Comparison of ENCODE assay signal across 8 cellular contexts in the genomic region with DNA sequence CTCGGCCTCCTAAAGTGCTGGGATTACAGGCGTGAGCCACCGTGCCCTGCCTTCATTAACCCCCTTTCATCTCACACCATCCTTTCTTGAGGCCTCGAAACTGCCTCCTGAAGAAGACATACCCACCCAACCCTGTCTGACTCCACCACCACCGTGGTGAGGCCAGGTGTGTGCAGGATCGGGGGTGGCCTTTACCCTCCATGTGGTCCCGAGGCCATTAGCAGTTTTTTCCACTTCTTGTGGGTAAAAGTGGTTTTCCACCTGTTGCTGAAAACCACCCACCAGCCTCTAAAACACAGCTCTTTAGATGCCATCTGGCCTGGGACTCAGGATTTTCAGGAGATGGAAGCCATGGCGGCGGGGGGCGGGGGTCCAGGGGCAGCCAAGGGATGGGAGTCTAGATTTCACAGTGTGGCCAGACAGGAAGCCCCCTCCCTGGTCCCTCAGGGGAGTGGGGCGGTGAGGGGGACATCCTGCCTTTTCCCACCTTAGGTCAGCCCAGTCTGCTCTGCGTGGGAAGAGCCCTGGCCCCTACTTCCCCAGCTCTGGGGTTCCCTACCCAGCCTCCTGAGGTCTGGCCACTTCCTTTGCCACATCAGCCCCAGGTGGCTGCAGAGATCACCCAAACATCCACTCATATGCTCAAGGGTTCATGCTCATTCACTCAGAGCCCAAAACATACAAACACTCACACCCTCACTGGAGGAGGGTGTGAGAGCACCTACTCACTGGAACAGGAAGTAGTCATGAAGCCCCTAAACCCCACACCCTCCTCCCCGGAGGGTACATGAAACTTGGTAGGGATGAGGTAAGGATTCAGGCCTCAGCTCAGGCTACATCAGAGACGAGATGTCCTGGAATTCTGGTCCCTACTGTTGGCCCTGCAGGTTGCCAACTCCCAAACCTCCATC. TPM values are rescaled to one million over a fixed set of nuclear protein-coding genes. Genes with fewer than 3 reads are reported as not detected.
DNase-seq lines count a peak whose midpoint lies in the region; ATAC-seq and TF ChIP-seq lines count a peak whose summit lies in the region.

No MANE protein-coding gene starts in this region.

- no peaks in the 10 kb centered on the region for H3K36me3 Mint-ChIP-seq in CD4-positive, CD25-positive, alpha-beta regulatory T cell
- H3K36me3 Mint-ChIP-seq in T-helper 1 cell treated with Interleukin-12 subunit alpha and Interleukin-12 subunit beta and Interleukin-4 antibody, amounts not matched to agents 30 μg/mL and 1 μg/mL, for 36 hours (ENCODE audit: low read depth), result no peaks in the 10 kb centered on the region
- H3K36me3 Mint-ChIP-seq in endothelial cell (ENCODE audit: low read depth, unreplicated experiment), result no peaks in the 10 kb centered on the region

- H3K4me3 Mint-ChIP-seq in CD4-positive, CD25-positive, alpha-beta regulatory T cell, result peak overlapping the region; percentile 78 to 88 (median 81)
- peak overlapping the region; percentile 69 for H3K4me3 Mint-ChIP-seq in T-helper 1 cell treated with Interleukin-12 subunit alpha and Interleukin-12 subunit beta and Interleukin-4 antibody, amounts not matched to agents 30 μg/mL and 1 μg/mL, for 36 hours
- no peak overlapping the region for H3K4me3 Mint-ChIP-seq in endothelial cell (ENCODE audit: unreplicated experiment)

- peak in 1 of 3 donors; percentile 72 for DNase-seq in CD4-positive, CD25-positive, alpha-beta regulatory T cell
- no peak for DNase-seq in endothelial cell (ENCODE audit: low spot score)
- peak; percentile 62 to 65 for DNase-seq in stimulated activated CD8-positive, alpha-beta memory T cell treated with anti-CD3 and anti-CD28 coated beads, Interleukin-7, amount 100 ng/mL, for 4 hours (ENCODE audit: low read depth in 2 of 2)
- no peak for DNase-seq in NCI-H1105 (lab: John Stamatoyannopoulos, UW)
- DNase-seq in aorta, result no peak
- DNase-seq in NCI-H510A (lab: John Stamatoyannopoulos, UW), result no peak

- H3K4me1 ChIP-seq in CD4-positive, CD25-positive, alpha-beta regulatory T cell (ENCODE audit: control insufficient read depth, insufficient read depth, low read length, poor library complexity, severe bottlenecking), result peaks cover 40% of the 10 kb centered on the region
- no peaks in the 10 kb centered on the region for H3K4me1 ChIP-seq in aorta (ENCODE audit: control insufficient read depth in 1 of 2, insufficient read depth in 2 of 2, low read length in 2 of 2)

- no peak for TF ChIP-seq CTCF in endothelial cell (IDR thresholded peaks at IDR 0.05; ENCODE audit: unreplicated experiment)

- no peaks in the 10 kb centered on the region for H3K9me3 ChIP-seq in CD4-positive, CD25-positive, alpha-beta regulatory T cell (ENCODE audit: control insufficient read depth in 2 of 2, low read length in 2 of 2)
- no peaks in the 10 kb centered on the region for H3K9me3 ChIP-seq in aorta (ENCODE audit: control insufficient read depth, low read length)

- H3K27me3 Mint-ChIP-seq in CD4-positive, CD25-positive, alpha-beta regulatory T cell, result no peaks in the 10 kb centered on the region
- H3K27me3 Mint-ChIP-seq in T-helper 1 cell treated with Interleukin-12 subunit alpha and Interleukin-12 subunit beta and Interleukin-4 antibody, amounts not matched to agents 30 μg/mL and 1 μg/mL, for 36 hours (ENCODE audit: low read depth), result peaks cover 4% of the 10 kb centered on the region
- peaks cover 8% of the 10 kb centered on the region for H3K27me3 Mint-ChIP-seq in endothelial cell (ENCODE audit: unreplicated experiment)

- peak overlapping the region; percentile 66 for H3K27ac ChIP-seq in CD4-positive, CD25-positive, alpha-beta regulatory T cell (ENCODE audit: insufficient read depth, low read length, poor library complexity, severe bottlenecking)
- H3K27ac ChIP-seq in aorta (ENCODE audit: low read depth in 1 of 2, low read length in 2 of 2), result no peak overlapping the region

- H3K36me3 ChIP-seq in CD4-positive, CD25-positive, alpha-beta regulatory T cell (ENCODE audit: control insufficient read depth, insufficient read depth, low read length), result no peaks in the 10 kb centered on the region
- H3K36me3 ChIP-seq in aorta (ENCODE audit: control insufficient read depth in 1 of 2, insufficient read depth in 2 of 2, low read length in 1 of 2), result no peaks in the 10 kb centered on the region

- H3K9me3 Mint-ChIP-seq in CD4-positive, CD25-positive, alpha-beta regulatory T cell, result no peaks in the 10 kb centered on the region
- no peaks in the 10 kb centered on the region for H3K9me3 Mint-ChIP-seq in T-helper 1 cell treated with Interleukin-12 subunit alpha and Interleukin-12 subunit beta and Interleukin-4 antibody, amounts not matched to agents 30 μg/mL and 1 μg/mL, for 36 hours
- no peaks in the 10 kb centered on the region for H3K9me3 Mint-ChIP-seq in endothelial cell (ENCODE audit: unreplicated experiment)

- peak overlapping the region; percentile 76 to 89 (median 86) for H3K27ac Mint-ChIP-seq in CD4-positive, CD25-positive, alpha-beta regulatory T cell
- H3K27ac Mint-ChIP-seq in T-helper 1 cell treated with Interleukin-12 subunit alpha and Interleukin-12 subunit beta and Interleukin-4 antibody, amounts not matched to agents 30 μg/mL and 1 μg/mL, for 36 hours, result peak overlapping the region; percentile 93
- peak overlapping the region; percentile 64 for H3K27ac Mint-ChIP-seq in endothelial cell (ENCODE audit: unreplicated experiment)

- peak; percentile 40 to 44 for ATAC-seq in CD4-positive, CD25-positive, alpha-beta regulatory T cell (ENCODE audit: low read depth in 2 of 2)
- ATAC-seq in GM21381 (IDR thresholded peaks at IDR 0.05; ENCODE audit: unreplicated experiment) (peak; percentile 34), aorta (ENCODE audit: low FRiP score) (no peak)

- peak overlapping the region; percentile 37 for H3K4me3 ChIP-seq in CD4-positive, CD25-positive, alpha-beta regulatory T cell (ENCODE audit: low read depth, low read length)
- H3K4me3 ChIP-seq in aorta (ENCODE audit: low read length in 2 of 2), result no peak overlapping the region

- H3K27me3 ChIP-seq in CD4-positive, CD25-positive, alpha-beta regulatory T cell (ENCODE audit: control insufficient read depth, insufficient read depth, low read length), result no peaks in the 10 kb centered on the region
- no peaks in the 10 kb centered on the region for H3K27me3 ChIP-seq in aorta (ENCODE audit: control insufficient read depth in 1 of 2, insufficient read depth in 2 of 2, low read length in 1 of 2)

- H3K4me1 Mint-ChIP-seq in CD4-positive, CD25-positive, alpha-beta regulatory T cell, result peaks cover 6 to 71% (median 44%) of the 10 kb centered on the region in 4 donors
- H3K4me1 Mint-ChIP-seq in T-helper 1 cell treated with Interleukin-12 subunit alpha and Interleukin-12 subunit beta and Interleukin-4 antibody, amounts not matched to agents 30 μg/mL and 1 μg/mL, for 36 hours (ENCODE audit: low read depth), result peaks cover 60% of the 10 kb centered on the region
- peaks cover 50% of the 10 kb centered on the region for H3K4me1 Mint-ChIP-seq in endothelial cell (ENCODE audit: unreplicated experiment)

- intact Hi-C loops in aorta (cut with DNase I), result no loop called here

- WGBS in aorta, 2 donors, result 90% methylated on average over 14 of the region's 14 CpGs

RNA-seq across cellular contexts. Expression of a gene that starts 2.3 kb away (rescaled TPM):
- total RNA-seq in CD4-positive, CD25-positive, alpha-beta regulatory T cell, result 0.15 TPM
- polyA plus RNA-seq in CD4-positive, CD25-positive, alpha-beta regulatory T cell, result under 1 TPM; 0.20 to 0.87 (median 0.33) TPM
- total RNA-seq in endothelial cell (ENCODE audit: unreplicated experiment) (0.46 TPM), aorta (10 to 100 TPM; 12.1 to 21.7 TPM)
- polyA plus RNA-seq in aorta, result 10 to 100 TPM in 1 of 2 donors, 1 to 10 TPM in 1; 2.8 to 12.1 TPM

RNA-seq across cellular contexts. Expression of a gene that starts 28.7 kb away (rescaled TPM):
- total RNA-seq in CD4-positive, CD25-positive, alpha-beta regulatory T cell, result 26.2 TPM
- polyA plus RNA-seq in CD4-positive, CD25-positive, alpha-beta regulatory T cell, result 1 to 10 TPM in 1 of 4 donors, under 1 TPM in 3; 0.07 to 1.4 (median 0.50) TPM
- total RNA-seq in endothelial cell (ENCODE audit: unreplicated experiment) (48.0 TPM), aorta (10 to 100 TPM; 63.5 to 89.1 TPM)
- 10 to 100 TPM in 1 of 2 donors, 1 to 10 TPM in 1; 7.8 to 23.9 TPM for polyA plus RNA-seq in aorta

RNA-seq across cellular contexts. Expression of a gene that starts 39.4 kb away (rescaled TPM):
- total RNA-seq in CD4-positive, CD25-positive, alpha-beta regulatory T cell, result 49.7 TPM
- 100 to 1,000 TPM; 152 to 199 (median 181) TPM for polyA plus RNA-seq in CD4-positive, CD25-positive, alpha-beta regulatory T cell
- 9.7 TPM for total RNA-seq in endothelial cell (ENCODE audit: unreplicated experiment)
- 100 to 1,000 TPM; 116 to 143 TPM for total RNA-seq in aorta
- 100 to 1,000 TPM in 1 of 2 donors, 10 to 100 TPM in 1; 85.3 to 170 TPM for polyA plus RNA-seq in aorta

Comparison
In these comparisons a context has a peak if more than half of its experiments do, and no peak if none do; other contexts are left out.
1. DNase-seq: peak in stimulated activated CD8-positive, alpha-beta memory T cell treated with anti-CD3 and anti-CD28 coated beads, Interleukin-7, amount 100 ng/mL, for 4 hours (2 of 2); none in endothelial cell (single experiment), NCI-H1105 (single experiment), aorta (0 of 2) and NCI-H510A (single experiment).
2. Peak in every context shown above with its lines, with median percentiles within 50 percentile points of each other: H3K27ac Mint-ChIP-seq.